Comparison of ENCODE assay signal across 2 cellular contexts in genomic region chr4:51868449-51868847, GRCh38.
TF ChIP-seq lines count a peak whose summit lies in the region.

No MANE protein-coding gene starts in this region.

TF ChIP-seq in IMR-90, 13 proteins besides CTCF, POLR2A, EP300 and RAD21:
- TF ChIP-seq BHLHE40 (IDR thresholded peaks at IDR 0.05; ENCODE audit: low read depth, low read length) (no peak), MAFK (IDR thresholded peaks at IDR 0.05; ENCODE audit: low read depth, low read length) (no peak)
TF ChIP-seq in IMR-90: peak in this region for 0.

TF ChIP-seq in HepG2, 621 proteins besides CTCF, POLR2A, EP300 and RAD21:
- TF ChIP-seq TMF1 (CRISPR knock-in tag; IDR thresholded peaks at IDR 0.05; ENCODE audit: low read depth) (no peak), PLSCR1 (CRISPR knock-in tag; IDR thresholded peaks at IDR 0.05; ENCODE audit: borderline replicate concordance) (no peak)
TF ChIP-seq in HepG2: peak in this region for 0.
